Comparison of ENCODE assay signal across 19 cellular contexts in the genomic region with DNA sequence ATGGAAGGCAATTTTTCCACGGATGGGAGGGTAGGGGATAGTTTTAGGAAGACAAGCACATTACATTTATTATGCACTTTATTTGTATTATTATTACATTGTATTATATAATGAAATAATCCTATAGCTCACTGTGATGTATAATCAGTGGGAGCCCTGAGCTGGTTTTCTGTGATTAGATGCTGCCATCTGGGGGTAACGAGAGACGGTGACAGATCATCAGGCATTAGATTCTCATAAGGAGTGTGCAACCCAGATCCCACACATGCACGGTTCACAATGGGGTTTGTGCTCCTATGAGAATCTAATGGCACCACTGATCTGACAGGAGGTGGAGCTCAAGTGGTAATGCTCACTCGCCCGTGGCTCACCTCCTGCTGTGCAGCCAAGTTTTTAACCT.
DNase-seq lines count a peak whose midpoint lies in the region; ATAC-seq, FAIRE-seq and TF ChIP-seq lines count a peak whose summit lies in the region.
"Had no signal": no experiment of that assay in that cellular context is flagged by ENCODE, and none has a peak within 500 bp of the region (broad histone marks: within the 10 kb centered on the region; RNA-seq: fewer than 3 reads in every experiment).

No MANE protein-coding gene starts in this region.

- H3K27me3 Mint-ChIP-seq in glutamatergic neuron (ENCODE audit: unreplicated experiment), result peaks cover 2% of the 10 kb centered on the region

- no peak for TF ChIP-seq POLR2A in NB4 (IDR thresholded peaks at IDR 0.05; ENCODE audit: extremely low read depth, insufficient read length)

- FAIRE-seq in bronchial epithelial cell (lab: Jason Lieb, UNC), result no peak

- H3K27me3 ChIP-seq in BE2C, result no peaks in the 10 kb centered on the region
- no peaks in the 10 kb centered on the region for H3K27me3 ChIP-seq in bronchial epithelial cell (ENCODE audit: control insufficient read depth, insufficient read depth, low read length)
- H3K27me3 ChIP-seq: uterus had no signal

- no peaks in the 10 kb centered on the region for H3K9me3 ChIP-seq in BE2C
- H3K9me3 ChIP-seq: left ventricle myocardium inferior, uterus had no signal

- no peak overlapping the region for H3K4me3 ChIP-seq in BE2C (ENCODE audit: low read depth, low read length)
- H3K4me3 ChIP-seq in NB4 (ENCODE audit: low read depth, low read length), result no peak overlapping the region
- no peak overlapping the region for H3K4me3 ChIP-seq in bronchial epithelial cell (ENCODE audit: low read depth, low read length)
- H3K4me3 ChIP-seq: left ventricle myocardium inferior, SK-N-MC, uterus had no signal

- ATAC-seq in HG03039 (IDR thresholded peaks at IDR 0.05; ENCODE audit: unreplicated experiment), result no peak
- ATAC-seq: activated naive CD8-positive, alpha-beta T cell treated with anti-CD3 and anti-CD28 coated beads, Interleukin-2, amount 50 U/mL, for 24 hours had no signal

- H3K36me3 ChIP-seq in BE2C, result no peaks in the 10 kb centered on the region
- H3K36me3 ChIP-seq in bronchial epithelial cell (ENCODE audit: control insufficient read depth, insufficient read depth, low read length), result no peaks in the 10 kb centered on the region
- H3K36me3 ChIP-seq: left ventricle myocardium inferior, uterus had no signal

- H3K27ac Mint-ChIP-seq in glutamatergic neuron (ENCODE audit: unreplicated experiment), result no peak overlapping the region
- H3K27ac Mint-ChIP-seq: activated naive CD8-positive, alpha-beta T cell treated with anti-CD3 and anti-CD28 coated beads, Interleukin-2, amount 50 U/mL, for 24 hours; IgD-negative memory B cell; naive B cell; stimulated activated naive B cell treated with anti-CD40 and anti-IgM and Interleukin-4, amounts not matched to agents 10 μg/mL and 1 μg/mL and 100 μg/mL, for 72 hours had no signal

- peaks cover 1% of the 10 kb centered on the region for H3K9me3 Mint-ChIP-seq in glutamatergic neuron (ENCODE audit: unreplicated experiment)
- H3K9me3 Mint-ChIP-seq: activated naive CD8-positive, alpha-beta T cell treated with anti-CD3 and anti-CD28 coated beads, Interleukin-2, amount 50 U/mL, for 24 hours; IgD-negative memory B cell; stimulated activated naive B cell treated with anti-CD40 and anti-IgM and Interleukin-4, amounts not matched to agents 10 μg/mL and 1 μg/mL and 100 μg/mL, for 72 hours had no signal

- H3K4me1 ChIP-seq in BE2C, result no peaks in the 10 kb centered on the region
- H3K4me1 ChIP-seq: uterus had no signal

- DNase-seq in BE2C, result no peak
- DNase-seq in NB4 (ENCODE audit: low read depth), result peak; percentile 27
- peak; percentile 35 for DNase-seq in bronchial epithelial cell (ENCODE audit: low read depth)
- DNase-seq in DMS153 (lab: John Stamatoyannopoulos, UW), result no peak
- no peak for DNase-seq in SKM-1 treated with dmso at 0.1 percent for 144 hours (lab: John Stamatoyannopoulos, UW; ENCODE audit: unreplicated experiment)
- DNase-seq in glutamatergic neuron, result no peak
- DNase-seq: activated CD4-positive, alpha-beta T cell treated with anti-CD3 and anti-CD28 coated beads for 1 hour; activated naive CD8-positive, alpha-beta T cell treated with anti-CD3 and anti-CD28 coated beads, Interleukin-2, amount 50 U/mL, for 24 hours; cortex of kidney; GF-D8; left ventricle myocardium inferior; naive B cell; NCI-H187 treated with DMSO at 0.1 percent for 48 hours; stimulated activated naive B cell treated with anti-CD40 and anti-IgM and Interleukin-4, amounts not matched to agents 10 μg/mL and 1 μg/mL and 100 μg/mL, for 72 hours; uterus had no signal

- TF ChIP-seq CTCF in BE2C (IDR thresholded peaks at IDR 0.05; ENCODE audit: low read depth, low read length), result peak; percentile 33
- peak; percentile 31 for TF ChIP-seq CTCF in GM12873 (IDR thresholded peaks at IDR 0.05; ENCODE audit: insufficient read depth, low read depth, low read length, missing control alignments)
- TF ChIP-seq CTCF in NB4 (IDR thresholded peaks at IDR 0.05; ENCODE audit: low read depth, low read length), result no peak
- peak; percentile 12 for TF ChIP-seq CTCF in bronchial epithelial cell (IDR thresholded peaks at IDR 0.05; ENCODE audit: insufficient read depth, low read length, severe bottlenecking)
- TF ChIP-seq CTCF in glutamatergic neuron (IDR thresholded peaks at IDR 0.05; ENCODE audit: partially characterized antibody, unreplicated experiment), result no peak

- H3K4me1 Mint-ChIP-seq in glutamatergic neuron (ENCODE audit: low read depth, unreplicated experiment), result peaks cover 4% of the 10 kb centered on the region
- H3K4me1 Mint-ChIP-seq: activated naive CD8-positive, alpha-beta T cell treated with anti-CD3 and anti-CD28 coated beads, Interleukin-2, amount 50 U/mL, for 24 hours; naive B cell had no signal

- H3K4me3 Mint-ChIP-seq in glutamatergic neuron (ENCODE audit: unreplicated experiment), result no peak overlapping the region
- H3K4me3 Mint-ChIP-seq: activated naive CD8-positive, alpha-beta T cell treated with anti-CD3 and anti-CD28 coated beads, Interleukin-2, amount 50 U/mL, for 24 hours; IgD-negative memory B cell; naive B cell; stimulated activated naive B cell treated with anti-CD40 and anti-IgM and Interleukin-4, amounts not matched to agents 10 μg/mL and 1 μg/mL and 100 μg/mL, for 72 hours had no signal

- H3K36me3 Mint-ChIP-seq in glutamatergic neuron (ENCODE audit: unreplicated experiment), result peaks cover 18% of the 10 kb centered on the region
- H3K36me3 Mint-ChIP-seq: IgD-negative memory B cell; naive B cell; stimulated activated naive B cell treated with anti-CD40 and anti-IgM and Interleukin-4, amounts not matched to agents 10 μg/mL and 1 μg/mL and 100 μg/mL, for 72 hours had no signal

Comparison
In these comparisons a context has a peak if more than half of its experiments do, and no peak if none do; other contexts are left out.
1. DNase-seq: peak in NB4 (single experiment) and bronchial epithelial cell (single experiment); none in BE2C (single experiment), DMS153 (single experiment), SKM-1 treated with dmso at 0.1 percent for 144 hours (single experiment) and glutamatergic neuron (single experiment).
2. CTCF ChIP-seq: peak in BE2C (single experiment), GM12873 (single experiment) and bronchial epithelial cell (single experiment); none in NB4 (single experiment) and glutamatergic neuron (single experiment).